Comparison of ENCODE assay signal across 20 cellular contexts in genomic region chr5:154015071-154015693, GRCh38. TPM values are rescaled to one million over a fixed set of nuclear protein-coding genes. Genes with fewer than 3 reads are reported as not detected.
A peak's percentile ranks its signal among the peaks of the same experiment; 100 is the strongest.
DNase-seq lines count a peak whose midpoint lies in the region; ATAC-seq and TF ChIP-seq lines count a peak whose summit lies in the region.
"Had no signal": no experiment of that assay in that cellular context is flagged by ENCODE, and none has a peak within 500 bp of the region (broad histone marks: within the 10 kb centered on the region; RNA-seq: fewer than 3 reads in every experiment).

No MANE protein-coding gene starts in this region.

- no peaks in the 10 kb centered on the region for H3K9me3 ChIP-seq in lung (ENCODE audit: control insufficient read depth in 2 of 2, insufficient read depth in 1 of 2, low read length in 1 of 2)
- H3K9me3 ChIP-seq: Caco-2 had no signal

- no peak for ATAC-seq in Right ventricle myocardium superior (ENCODE audit: poor library complexity)
- no peak for ATAC-seq in lung (ENCODE audit: insufficient read depth, low FRiP score)
- no peak for ATAC-seq in GM18498 (IDR thresholded peaks at IDR 0.05; ENCODE audit: unreplicated experiment)
- ATAC-seq: SK-N-SH treated with all-trans-retinoic acid at 6 μM for 48 hours had no signal

- H3K27ac ChIP-seq in lung (ENCODE audit: low read depth in 1 of 2, low read length in 1 of 2) = peak overlapping the region; percentile 21 to 22

- DNase-seq in Right ventricle myocardium superior = peak; percentile 56
- DNase-seq in cardiac septum (ENCODE audit: low spot score) = no peak
- DNase-seq in glomerular endothelial cell (ENCODE audit: extremely low read depth, low read depth, low spot score) = peak; percentile 65
- no peak for DNase-seq in lung (ENCODE audit: low spot score)
- no peak for DNase-seq in GM13977 (ENCODE audit: low spot score)
- no peak for DNase-seq in stimulated activated naive CD4-positive, alpha-beta T cell treated with Interleukin-2 at 50 U/mL for 16 hours (lab: John Stamatoyannopoulos, UW)
- no peak for DNase-seq in hippocampal formation (lab: John Stamatoyannopoulos, UW)
- DNase-seq: Caco-2; CD4-positive, alpha-beta T cell; GDM1; MM.1S; NCI-H1092; NCI-H146; NCI-H2081; NCI-H226; NCI-H526 treated with DMSO at 0.1 percent for 48 hours; OCI-M1; SHP77 treated with DMSO at 0.1 percent for 48 hours had no signal

- H3K27me3 ChIP-seq in lung (ENCODE audit: control insufficient read depth, insufficient read depth) = no peaks in the 10 kb centered on the region

- H3K4me3 ChIP-seq in lung = no peak overlapping the region

- in situ Hi-C loops in GM13977 (cut with MboI; ENCODE audit: low pct_unique_long_range_greater_than_20kb, low sequenced_read_pairs, unreplicated experiment) = no loop called here

- peaks cover 16 to 17% of the 10 kb centered on the region in 2 donors for H3K36me3 ChIP-seq in lung (ENCODE audit: control insufficient read depth in 2 of 2, insufficient read depth in 2 of 2, low read length in 2 of 2)

- intact Hi-C loops in Right ventricle myocardium superior (cut with DNase I) (no loop called here), cardiac septum (cut with DNase I) (no loop called here)

- TF ChIP-seq CTCF in lung (IDR thresholded peaks at IDR 0.05; ENCODE audit: control extremely low read depth, extremely low read depth) (no peak), GM13977 (IDR thresholded peaks at IDR 0.05; ENCODE audit: extremely low read depth, insufficient read depth, missing control alignments) (no peak)

- H3K4me1 ChIP-seq in lung (ENCODE audit: control insufficient read depth in 2 of 2, insufficient read depth in 2 of 2, low read length in 2 of 2) = peaks cover 6 to 7% of the 10 kb centered on the region in 2 donors
- H3K4me1 ChIP-seq: Caco-2 had no signal

- 83 to 90% methylated on average over 4 of the region's 4 CpGs for WGBS in lung, 2 donors

RNA-seq across cellular contexts. Expression of gene FAM114A2, which starts 23.5 kb away (rescaled TPM):
- total RNA-seq in Right ventricle myocardium superior = 29.6 TPM
- 37.6 TPM for total RNA-seq in cardiac septum
- total RNA-seq in glomerular endothelial cell = 16.8 and 18.5 TPM in 2 replicates
- 10 to 100 TPM; 35.0 to 49.7 TPM for total RNA-seq in lung
- 10 to 100 TPM in 1 of 2 donors, 1 to 10 TPM in 1; 7.3 to 18.3 TPM for polyA plus RNA-seq in lung

RNA-seq across cellular contexts. Expression of gene MFAP3, which starts 23.6 kb away (rescaled TPM):
- total RNA-seq in Right ventricle myocardium superior (27.2 TPM), cardiac septum (33.3 TPM), glomerular endothelial cell (52.7 and 72.8 TPM in 2 replicates), lung (10 to 100 TPM; 31.5 to 60.7 TPM)
- 10 to 100 TPM in 1 of 2 donors, 1 to 10 TPM in 1; 1.6 to 28.7 TPM for polyA plus RNA-seq in lung

Comparison
In these comparisons a context has a peak if more than half of its experiments do, and no peak if none do; other contexts are left out.
1. DNase-seq: peak in Right ventricle myocardium superior (single experiment) and glomerular endothelial cell (single experiment); none in cardiac septum (single experiment), lung (single experiment), GM13977 (single experiment), stimulated activated naive CD4-positive, alpha-beta T cell treated with Interleukin-2 at 50 U/mL for 16 hours (single experiment) and hippocampal formation (0 of 2).